ENCODE assay signal across 33 cellular contexts in the genomic region with DNA sequence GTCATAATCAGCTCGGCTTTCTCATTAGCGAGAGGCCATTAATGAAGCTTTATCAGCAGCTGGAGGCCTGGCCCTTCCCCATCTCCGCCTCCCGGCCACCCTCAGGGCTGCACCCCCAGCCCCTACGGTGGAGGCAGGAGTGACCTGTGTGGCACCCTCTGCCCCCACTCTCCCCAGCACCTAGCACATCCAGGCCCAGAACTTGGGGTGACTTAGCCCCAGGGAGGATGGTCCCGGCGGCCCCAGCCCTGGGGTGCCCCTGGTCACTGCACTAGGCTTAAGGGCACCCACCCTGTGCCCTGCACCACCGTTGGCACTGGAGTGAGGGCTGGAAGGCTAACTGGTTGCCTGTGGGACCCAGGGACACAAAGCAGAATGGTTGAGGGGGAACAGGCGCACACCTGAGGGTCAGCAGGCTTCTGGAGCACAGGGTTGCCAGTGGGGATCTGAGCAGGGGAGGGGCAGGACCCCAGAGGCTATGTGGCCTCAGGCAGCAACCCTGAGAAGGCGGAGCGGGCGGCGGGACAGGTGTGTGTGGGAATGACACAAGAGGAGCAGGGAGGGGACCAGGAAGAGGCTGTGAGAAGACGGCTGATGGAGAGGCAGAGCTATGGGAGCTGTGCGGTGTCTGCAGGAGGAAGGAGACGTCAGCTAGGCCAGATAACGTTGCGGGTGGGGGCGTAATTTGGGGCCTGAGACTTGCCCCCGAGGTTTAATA.
"Had no signal": no experiment of that assay in that cellular context is flagged by ENCODE, and none has a peak within 500 bp of the region (broad histone marks: within the 10 kb centered on the region; RNA-seq: fewer than 3 reads in every experiment).

No MANE protein-coding gene starts in this region.

- H3K27ac ChIP-seq: body of pancreas, breast epithelium, Peyer's patch, SJCRH30, SK-N-MC, WERI-Rb-1 had no signal

- H3K4me3 ChIP-seq: body of pancreas, breast epithelium, K562, Peyer's patch, SJCRH30, SK-N-MC had no signal

- H3K4me1 ChIP-seq: body of pancreas, breast epithelium, Peyer's patch, SJCRH30 had no signal

- H3K27me3 ChIP-seq: Peyer's patch had no signal

- H3K27ac Mint-ChIP-seq: activated CD4-positive, alpha-beta T cell treated with anti-CD3 and anti-CD28 coated beads, Interleukin-2, amount 10 ng/mL, durations not matched to agents 24 days and 14 days; activated CD8-positive, alpha-beta T cell treated with anti-CD3 and anti-CD28 coated beads for 36 hours; activated naive CD4-positive, alpha-beta T cell treated with anti-CD3 and anti-CD28 coated beads, Interleukin-2, amount 50 U/mL, for 24 hours; activated naive CD8-positive, alpha-beta T cell treated with anti-CD3 and anti-CD28 coated beads, Interleukin-2, amount 10 ng/mL, durations not matched to agents 7 days and 5 days; activated T-cell treated with anti-CD3 and anti-CD28 coated beads, Interleukin-2, amount 50 U/mL, for 72 hours; activated T-helper 17 cell treated with anti-CD3 and anti-CD28 coated beads, Interleukin-2, amount 50 U/mL, for 72 hours had no signal

- H3K36me3 ChIP-seq: breast epithelium, Peyer's patch, SJCRH30, WERI-Rb-1 had no signal

- H3K9me3 ChIP-seq: body of pancreas, breast epithelium, Peyer's patch, SJCRH30 had no signal

- H3K36me3 Mint-ChIP-seq: activated naive CD4-positive, alpha-beta T cell treated with anti-CD3 and anti-CD28 coated beads, Interleukin-2, amount 50 U/mL, for 24 hours; activated naive CD8-positive, alpha-beta T cell treated with anti-CD3 and anti-CD28 coated beads, Interleukin-2, amount 10 ng/mL, durations not matched to agents 7 days and 5 days had no signal

- H3K4me1 Mint-ChIP-seq: activated naive CD8-positive, alpha-beta T cell treated with anti-CD3 and anti-CD28 coated beads, Interleukin-2, amount 10 ng/mL, durations not matched to agents 7 days and 5 days; activated T-helper 17 cell treated with anti-CD3 and anti-CD28 coated beads, Interleukin-2, amount 50 U/mL, for 72 hours had no signal

- H3K4me3 Mint-ChIP-seq: activated CD4-positive, alpha-beta T cell treated with anti-CD3 and anti-CD28 coated beads, Interleukin-2, amount 10 ng/mL, durations not matched to agents 24 days and 14 days; activated CD8-positive, alpha-beta T cell treated with anti-CD3 and anti-CD28 coated beads for 36 hours; activated naive CD4-positive, alpha-beta T cell treated with anti-CD3 and anti-CD28 coated beads, Interleukin-2, amount 50 U/mL, for 24 hours; activated naive CD8-positive, alpha-beta T cell treated with anti-CD3 and anti-CD28 coated beads, Interleukin-2, amount 10 ng/mL, durations not matched to agents 7 days and 5 days; activated T-cell treated with anti-CD3 and anti-CD28 coated beads, Interleukin-2, amount 50 U/mL, for 72 hours; activated T-helper 17 cell treated with anti-CD3 and anti-CD28 coated beads, Interleukin-2, amount 50 U/mL, for 72 hours had no signal

- DNase-seq: activated CD4-positive, alpha-beta T cell treated with anti-CD3 and anti-CD28 coated beads, Interleukin-2, amount 10 ng/mL, durations not matched to agents 24 days and 14 days; activated CD4-positive, alpha-beta T cell treated with anti-CD3 and anti-CD28 coated beads, Interleukin-2, amount 50 U/mL, for 4 hours; activated CD8-positive, alpha-beta T cell treated with anti-CD3 and anti-CD28 coated beads for 36 hours; activated gamma-delta T cell; activated naive CD4-positive, alpha-beta T cell treated with Interleukin-2 at 50 U/mL for 16 hours; activated naive CD8-positive, alpha-beta T cell treated with anti-CD3 and anti-CD28 coated beads, Interleukin-2, amount 10 ng/mL, durations not matched to agents 7 days and 5 days; activated T-cell treated with anti-CD3 and anti-CD28 coated beads, Interleukin-2, amount 50 U/mL, for 1 hour; activated T-cell treated with anti-CD3 and anti-CD28 coated beads, Interleukin-2, amount 50 U/mL, for 72 hours; body of pancreas; caudate nucleus; cerebellar nuclear complex; NCI-H1092 treated with DMSO at 0.1 percent for 48 hours; NCI-H1417; NCI-H146; NCI-H187; NCI-H2081; NCI-H2171 treated with DMSO at 0.1 percent for 48 hours; NCI-H2227 treated with DMSO at 0.1 percent for 48 hours; NCI-H446; NCI-H510A treated with DMSO at 0.1 percent for 48 hours; NCI-H69; NK-92 treated with Interleukin-12 subunit alpha and Interleukin-12 subunit beta, amount 100 ng/mL, for 24 hours; PC-3; Peyer's patch; RPMI8226; SJCRH30; T1000; WERI-Rb-1 had no signal

- H3K27me3 Mint-ChIP-seq: activated CD4-positive, alpha-beta T cell treated with anti-CD3 and anti-CD28 coated beads, Interleukin-2, amount 10 ng/mL, durations not matched to agents 24 days and 14 days had no signal

- H3K9me3 Mint-ChIP-seq: activated CD4-positive, alpha-beta T cell treated with anti-CD3 and anti-CD28 coated beads, Interleukin-2, amount 10 ng/mL, durations not matched to agents 24 days and 14 days; activated CD8-positive, alpha-beta T cell treated with anti-CD3 and anti-CD28 coated beads for 36 hours; activated naive CD4-positive, alpha-beta T cell treated with anti-CD3 and anti-CD28 coated beads, Interleukin-2, amount 50 U/mL, for 24 hours; activated naive CD8-positive, alpha-beta T cell treated with anti-CD3 and anti-CD28 coated beads, Interleukin-2, amount 10 ng/mL, durations not matched to agents 7 days and 5 days; activated T-cell treated with anti-CD3 and anti-CD28 coated beads, Interleukin-2, amount 50 U/mL, for 72 hours; activated T-helper 17 cell treated with anti-CD3 and anti-CD28 coated beads, Interleukin-2, amount 50 U/mL, for 72 hours had no signal
